In the genomic region with DNA sequence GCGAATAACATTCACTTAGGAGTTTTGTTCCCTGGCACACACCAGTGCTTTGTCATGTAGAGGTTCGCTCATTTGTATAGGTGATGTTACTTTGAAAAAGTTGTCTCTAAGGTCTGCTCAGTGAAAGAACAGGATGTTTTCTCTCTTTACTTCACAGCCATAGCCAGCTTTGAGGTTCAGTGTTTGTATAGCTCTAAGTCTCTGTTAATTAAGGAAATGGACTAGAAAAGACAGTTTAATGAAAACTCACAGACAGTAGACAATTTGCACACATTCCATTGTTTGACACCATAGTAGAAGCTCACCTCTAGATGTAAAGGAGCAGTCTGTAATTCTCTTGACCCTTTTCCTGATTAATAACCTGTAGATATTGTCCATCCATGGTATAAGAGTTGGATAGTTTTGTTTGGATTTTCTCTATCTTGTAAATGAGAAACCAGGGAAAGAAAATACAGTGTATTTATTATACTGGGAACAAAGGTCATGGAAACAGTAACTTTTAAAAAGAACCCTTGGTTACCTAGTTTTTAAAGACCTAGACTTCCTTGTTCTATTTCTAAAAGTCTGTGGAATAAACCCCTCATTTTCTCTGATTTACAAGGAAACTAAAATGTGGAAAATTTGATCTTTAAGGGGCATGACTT, we compare ENCODE assay signal across 19 cellular contexts. TPM values are rescaled to one million over a fixed set of nuclear protein-coding genes. Genes with fewer than 3 reads are reported as not detected.
A peak's percentile ranks its signal among the peaks of the same experiment; 100 is the strongest.
DNase-seq lines count a peak whose midpoint lies in the region; ATAC-seq and TF ChIP-seq lines count a peak whose summit lies in the region.
"Had no signal": no experiment of that assay in that cellular context is flagged by ENCODE, and none has a peak within 500 bp of the region (broad histone marks: within the 10 kb centered on the region; RNA-seq: fewer than 3 reads in every experiment).

No MANE protein-coding gene starts in this region.

- no peaks in the 10 kb centered on the region for H3K9me3 Mint-ChIP-seq in activated naive CD8-positive, alpha-beta T cell (ENCODE audit: low read depth)
- H3K9me3 Mint-ChIP-seq in activated naive CD8-positive, alpha-beta T cell treated with anti-CD3 and anti-CD28 coated beads for 36 hours: no peaks in the 10 kb centered on the region
- H3K9me3 Mint-ChIP-seq: activated T-helper 1 cell treated with anti-CD3 and anti-CD28 coated beads, Interleukin-12 subunit alpha, Interleukin-12 subunit beta, Interleukin-2, Interleukin-4 antibody, amounts not matched to agents 30 ng/mL and 10 ng/mL and 1 ng/mL, durations not matched to agents 14 hours and 24 hours and 36 hours; endodermal cell; nephron progenitor cell; stimulated activated memory B cell treated with anti-CD40 and anti-IgM and Interleukin-4, amounts not matched to agents 10 μg/mL and 1 μg/mL and 100 μg/mL, for 72 hours had no signal

- peaks cover 56% of the 10 kb centered on the region for H3K4me1 Mint-ChIP-seq in activated naive CD8-positive, alpha-beta T cell (ENCODE audit: low read depth)
- peaks cover 56% of the 10 kb centered on the region for H3K4me1 Mint-ChIP-seq in activated naive CD8-positive, alpha-beta T cell treated with anti-CD3 and anti-CD28 coated beads for 36 hours

- H4K91ac ChIP-seq in mesenchymal stem cell (ENCODE audit: low read length): peak overlapping the region; percentile 66

- H3K4me1 ChIP-seq in mesenchymal stem cell (ENCODE audit: control insufficient read depth, insufficient read depth, low read depth, low read length) (peaks cover 7% of the 10 kb centered on the region), transverse colon (peaks cover 39 to 97% (median 72%) of the 10 kb centered on the region in 4 donors), gastrocnemius medialis (peaks cover 24 to 42% of the 10 kb centered on the region in 2 donors)
- H3K4me1 ChIP-seq: prostate gland had no signal

- no peak overlapping the region for H2BK120ac ChIP-seq in mesenchymal stem cell (ENCODE audit: low read depth, low read length)

- H3K18ac ChIP-seq in mesenchymal stem cell (ENCODE audit: low read depth in 1 of 2, low read length in 2 of 2): peak overlapping the region in 1 of 2 experiments; percentile 41

- H3K14ac ChIP-seq in mesenchymal stem cell (ENCODE audit: low read length in 2 of 2): no peak overlapping the region

- no peak overlapping the region for H2AFZ ChIP-seq in mesenchymal stem cell (ENCODE audit: low read depth, low read length)

- H4K8ac ChIP-seq in mesenchymal stem cell (ENCODE audit: low read length): peak overlapping the region; percentile 24

- H3K9ac ChIP-seq in mesenchymal stem cell (ENCODE audit: low read length): no peak overlapping the region

- H3K23ac ChIP-seq in mesenchymal stem cell (ENCODE audit: low read length in 2 of 2): no peak overlapping the region

- H3K4me3 Mint-ChIP-seq in activated naive CD8-positive, alpha-beta T cell: peak overlapping the region; percentile 10
- H3K4me3 Mint-ChIP-seq in activated naive CD8-positive, alpha-beta T cell treated with anti-CD3 and anti-CD28 coated beads for 36 hours: no peak overlapping the region
- H3K4me3 Mint-ChIP-seq: activated T-helper 1 cell treated with anti-CD3 and anti-CD28 coated beads, Interleukin-12 subunit alpha, Interleukin-12 subunit beta, Interleukin-2, Interleukin-4 antibody, amounts not matched to agents 30 ng/mL and 10 ng/mL and 1 ng/mL, durations not matched to agents 14 hours and 24 hours and 36 hours; endodermal cell; nephron progenitor cell; stimulated activated memory B cell treated with anti-CD40 and anti-IgM and Interleukin-4, amounts not matched to agents 10 μg/mL and 1 μg/mL and 100 μg/mL, for 72 hours had no signal

- H2BK5ac ChIP-seq in mesenchymal stem cell (ENCODE audit: low read depth, low read length, poor library complexity, severe bottlenecking): no peak overlapping the region

- H2BK15ac ChIP-seq in mesenchymal stem cell (ENCODE audit: low read depth, poor library complexity, severe bottlenecking): no peak overlapping the region

- in situ Hi-C loops in transverse colon (cut with MboI; ENCODE audit: low pct_ligation_motif_present in 1 of 4, low pct_unique_long_range_greater_than_20kb in 1 of 4, low sequenced_read_pairs in 3 of 4): loop anchor here in 1 of 4 donors (10.0 kb wide), 1 partner anchor 57 kb away; no protein-coding TSS in a partner anchor
- in situ Hi-C loops in gastrocnemius medialis (cut with MboI; ENCODE audit: low sequenced_read_pairs in 4 of 4): no loop called here

- 83% methylated on average over 2 of the region's 2 CpGs for WGBS in mesenchymal stem cell
- 57 to 62% methylated on average over 2 of the region's 2 CpGs for WGBS in transverse colon (ENCODE audit: low coverage in 1 of 2), 2 donors

- DNase-seq in activated naive CD8-positive, alpha-beta T cell treated with anti-CD3 and anti-CD28 coated beads for 36 hours: no peak
- DNase-seq in caudate nucleus (lab: John Stamatoyannopoulos, UW): no peak
- no peak for DNase-seq in mesenchymal stem cell
- no peak for DNase-seq in transverse colon
- no peak for DNase-seq in NCI-H2081 treated with DMSO at 0.1 percent for 48 hours (lab: John Stamatoyannopoulos, UW)
- DNase-seq in stimulated activated CD4-positive, alpha-beta T cell treated with anti-CD3 and anti-CD28 coated beads, Interleukin-1b, Interleukin-23, amount 100 ng/mL, for 48 hours: no peak
- DNase-seq in gastrocnemius medialis: no peak
- DNase-seq: activated CD4-positive, alpha-beta T cell treated with anti-CD3 and anti-CD28 coated beads, Interleukin-2, amount 50 U/mL, for 4 hours; endodermal cell; left ventricle myocardium superior; NCI-H1417 treated with DMSO at 0.1 percent for 48 hours; NCI-H226; nephron progenitor cell had no signal

- peak overlapping the region; percentile 31 for H3K27ac Mint-ChIP-seq in activated naive CD8-positive, alpha-beta T cell
- H3K27ac Mint-ChIP-seq in activated naive CD8-positive, alpha-beta T cell treated with anti-CD3 and anti-CD28 coated beads for 36 hours: no peak overlapping the region
- H3K27ac Mint-ChIP-seq: activated T-helper 1 cell treated with anti-CD3 and anti-CD28 coated beads, Interleukin-12 subunit alpha, Interleukin-12 subunit beta, Interleukin-2, Interleukin-4 antibody, amounts not matched to agents 30 ng/mL and 10 ng/mL and 1 ng/mL, durations not matched to agents 14 hours and 24 hours and 36 hours; endodermal cell; nephron progenitor cell; stimulated activated memory B cell treated with anti-CD40 and anti-IgM and Interleukin-4, amounts not matched to agents 10 μg/mL and 1 μg/mL and 100 μg/mL, for 72 hours had no signal

- H3K4me3 ChIP-seq in mesenchymal stem cell (ENCODE audit: insufficient read depth in 1 of 2, low read depth in 1 of 2, low read length in 2 of 2) (no peak overlapping the region), transverse colon (peak overlapping the region in 2 of 4 donors; percentile 3 to 4), gastrocnemius medialis (no peak overlapping the region)
- H3K4me3 ChIP-seq: prostate gland had no signal

- H3K27me3 ChIP-seq in mesenchymal stem cell (ENCODE audit: control insufficient read depth in 1 of 2, insufficient read depth in 1 of 2, low read length in 2 of 2) (no peaks in the 10 kb centered on the region), transverse colon (no peaks in the 10 kb centered on the region), gastrocnemius medialis (no peaks in the 10 kb centered on the region)

- no peak for ATAC-seq in gastrocnemius medialis
- ATAC-seq: HCT116; left ventricle myocardium superior; stimulated activated memory B cell treated with anti-CD40 and anti-IgM and Interleukin-4, amounts not matched to agents 10 μg/mL and 1 μg/mL and 100 μg/mL, for 72 hours had no signal

- H2AK5ac ChIP-seq in mesenchymal stem cell (ENCODE audit: low read length, severe bottlenecking): peak overlapping the region; percentile 60

- H3K79me1 ChIP-seq in mesenchymal stem cell (replicated peaks; ENCODE audit: low read length, poor library complexity, severe bottlenecking): peaks cover 16% of the 10 kb centered on the region

- no peaks in the 10 kb centered on the region for H3K36me3 Mint-ChIP-seq in activated naive CD8-positive, alpha-beta T cell
- H3K36me3 Mint-ChIP-seq in activated naive CD8-positive, alpha-beta T cell treated with anti-CD3 and anti-CD28 coated beads for 36 hours: peaks cover 2% of the 10 kb centered on the region
- H3K36me3 Mint-ChIP-seq: stimulated activated memory B cell treated with anti-CD40 and anti-IgM and Interleukin-4, amounts not matched to agents 10 μg/mL and 1 μg/mL and 100 μg/mL, for 72 hours had no signal

- H3K9me3 ChIP-seq in mesenchymal stem cell (ENCODE audit: control insufficient read depth, low read length) (no peaks in the 10 kb centered on the region), transverse colon (no peaks in the 10 kb centered on the region), gastrocnemius medialis (no peaks in the 10 kb centered on the region)
- H3K9me3 ChIP-seq: prostate gland had no signal

- H3K4ac ChIP-seq in mesenchymal stem cell (ENCODE audit: low read depth in 1 of 2, low read length in 2 of 2): no peak overlapping the region

- TF ChIP-seq EP300 in transverse colon (IDR thresholded peaks at IDR 0.05; ENCODE audit: low read depth): no peak

- H3K27me3 Mint-ChIP-seq in activated naive CD8-positive, alpha-beta T cell: no peaks in the 10 kb centered on the region
- H3K27me3 Mint-ChIP-seq in activated naive CD8-positive, alpha-beta T cell treated with anti-CD3 and anti-CD28 coated beads for 36 hours: no peaks in the 10 kb centered on the region
- H3K27me3 Mint-ChIP-seq: stimulated activated memory B cell treated with anti-CD40 and anti-IgM and Interleukin-4, amounts not matched to agents 10 μg/mL and 1 μg/mL and 100 μg/mL, for 72 hours had no signal

- no peaks in the 10 kb centered on the region for H3K36me3 ChIP-seq in mesenchymal stem cell (ENCODE audit: control insufficient read depth in 1 of 2, insufficient read depth in 2 of 2, low read depth in 1 of 2, low read length in 2 of 2)
- no peaks in the 10 kb centered on the region for H3K36me3 ChIP-seq in transverse colon
- no peaks in the 10 kb centered on the region for H3K36me3 ChIP-seq in gastrocnemius medialis
- H3K36me3 ChIP-seq: prostate gland had no signal

- intact Hi-C loops in transverse colon (cut with DNase I; ENCODE audit: low total_unique reads): no loop called here
- intact Hi-C loops in gastrocnemius medialis (cut with DNase I; ENCODE audit: low total_unique reads): no loop called here

- H3K27ac ChIP-seq in caudate nucleus (ENCODE audit: low read depth, low read length) (peak overlapping the region; percentile 8), mesenchymal stem cell (ENCODE audit: low read length, poor library complexity, severe bottlenecking) (no peak overlapping the region), transverse colon (peak overlapping the region; percentile 71 to 83 (median 81)), gastrocnemius medialis (peak overlapping the region in 2 of 4 donors; percentile 24 to 28)
- H3K27ac ChIP-seq: RWPE1 had no signal

- TF ChIP-seq POLR2A in transverse colon (IDR thresholded peaks at IDR 0.05) (no peak), gastrocnemius medialis (IDR thresholded peaks at IDR 0.05) (no peak)

- no peak overlapping the region for H3K4me2 ChIP-seq in mesenchymal stem cell (ENCODE audit: low read length, poor library complexity, severe bottlenecking)

- H2BK12ac ChIP-seq in mesenchymal stem cell (ENCODE audit: low read length in 2 of 2): peak overlapping the region in 1 of 2 experiments; percentile 26

- no peak for TF ChIP-seq CTCF in transverse colon (IDR thresholded peaks at IDR 0.05)
- TF ChIP-seq CTCF in gastrocnemius medialis (IDR thresholded peaks at IDR 0.05 in 4 of 5, conservative IDR thresholded peaks at IDR 0.05 in 1 of 5): no peak

RNA-seq across cellular contexts. Expression of gene PDE8A, which starts 50.4 kb away (rescaled TPM):
- total RNA-seq in activated naive CD8-positive, alpha-beta T cell treated with anti-CD3 and anti-CD28 coated beads for 36 hours: 10 to 100 TPM; 17.3 to 18.7 TPM
- polyA plus RNA-seq in mesenchymal stem cell (2013, experiment 1 of 2): 35.2 TPM
- 34.9 TPM for polyA plus RNA-seq in mesenchymal stem cell (2013, experiment 2 of 2)
- total RNA-seq in transverse colon: 100 to 1,000 TPM; 115 to 188 (median 165) TPM
- total RNA-seq in gastrocnemius medialis: 10 to 100 TPM in 3 of 4 donors, 1 to 10 TPM in 1; 6.3 to 20.6 (median 13.9) TPM

Comparison
In these comparisons a context has a peak if more than half of its experiments do, and no peak if none do; other contexts are left out.
1. RNA of gene PDE8A, which starts 50.4 kb away (total RNA-seq): 115 to 188 TPM in transverse colon; 17.3 to 18.7 TPM in activated naive CD8-positive, alpha-beta T cell treated with anti-CD3 and anti-CD28 coated beads for 36 hours and 6.3 to 20.6 TPM in gastrocnemius medialis; every median in the first group is over 4 times any median in the second.